15 cellular contexts compared by ENCODE assay signal in genomic region chrX:110743679-110744340, GRCh38. TPM values are rescaled to one million over a fixed set of nuclear protein-coding genes. Genes with fewer than 3 reads are reported as not detected.
DNase-seq lines count a peak whose midpoint lies in the region; ATAC-seq and FAIRE-seq lines count a peak whose summit lies in the region.
"Had no signal": no experiment of that assay in that cellular context is flagged by ENCODE, and none has a peak within 500 bp of the region (broad histone marks: within the 10 kb centered on the region; RNA-seq: fewer than 3 reads in every experiment).

No MANE protein-coding gene starts in this region.

- FAIRE-seq in GM18507 (lab: Jason Lieb, UNC) = peak; percentile 18

- no peak for DNase-seq in GM18507 (ENCODE audit: extremely low spot score, insufficient read length, low read depth)
- DNase-seq in Jurkat, Clone E6-1 (ENCODE audit: low read depth, low spot score) = peak; percentile 8
- peak; percentile 90 for DNase-seq in foreskin melanocyte
- DNase-seq in NCI-H774 (lab: John Stamatoyannopoulos, UW) = no peak
- DNase-seq in DMS 273 treated with DMSO at 0.1 percent for 48 hours (lab: John Stamatoyannopoulos, UW) = no peak
- no peak for DNase-seq in activated naive CD8-positive, alpha-beta T cell treated with anti-CD3 and anti-CD28 coated beads for 36 hours
- no peak for DNase-seq in amygdala (lab: John Stamatoyannopoulos, UW)
- DNase-seq: foreskin keratinocyte; left lung; NCI-H1105; NCI-H526; stimulated activated CD4-positive, alpha-beta T cell treated with anti-CD3 and anti-CD28 coated beads, Interleukin-12 subunit alpha, Interleukin-12 subunit beta, amount 100 ng/mL, for 4 hours had no signal

- H3K27me3 Mint-ChIP-seq in activated naive CD8-positive, alpha-beta T cell treated with anti-CD3 and anti-CD28 coated beads for 36 hours = no peaks in the 10 kb centered on the region

- no peak overlapping the region for H3K4me3 ChIP-seq in Jurkat, Clone E6-1 (ENCODE audit: low read length)
- H3K4me3 ChIP-seq: BLaER1 treated with 17β-estradiol and CSF1 and Interleukin-3, amounts not matched to agents 10 nM and 100 nM; cardiac muscle cell; left lung had no signal

- ATAC-seq in GM21786 (IDR thresholded peaks at IDR 0.05; ENCODE audit: unreplicated experiment) = peak; percentile 73
- ATAC-seq: foreskin keratinocyte, left lung had no signal

- H3K36me3 Mint-ChIP-seq in activated naive CD8-positive, alpha-beta T cell treated with anti-CD3 and anti-CD28 coated beads for 36 hours = no peaks in the 10 kb centered on the region

- no peak overlapping the region for H3K27ac Mint-ChIP-seq in activated naive CD8-positive, alpha-beta T cell treated with anti-CD3 and anti-CD28 coated beads for 36 hours

- no peaks in the 10 kb centered on the region for H3K9me3 Mint-ChIP-seq in activated naive CD8-positive, alpha-beta T cell treated with anti-CD3 and anti-CD28 coated beads for 36 hours

- no peak overlapping the region for H3K4me3 Mint-ChIP-seq in activated naive CD8-positive, alpha-beta T cell treated with anti-CD3 and anti-CD28 coated beads for 36 hours

- H3K4me1 Mint-ChIP-seq in activated naive CD8-positive, alpha-beta T cell treated with anti-CD3 and anti-CD28 coated beads for 36 hours = no peaks in the 10 kb centered on the region

RNA-seq across cellular contexts. Expression of gene CHRDL1, which starts 51.8 kb away (rescaled TPM):
- 9.1 TPM for polyA plus RNA-seq in Jurkat, Clone E6-1 (2012; ENCODE audit: insufficient read depth, insufficient read length)
- not detected for total RNA-seq in activated naive CD8-positive, alpha-beta T cell treated with anti-CD3 and anti-CD28 coated beads for 36 hours
- total RNA-seq: foreskin keratinocyte had no signal
- polyA plus RNA-seq: foreskin keratinocyte had no signal

Comparison
In these comparisons a context has a peak if more than half of its experiments do, and no peak if none do; other contexts are left out.
1. DNase-seq: peak in Jurkat, Clone E6-1 (single experiment) and foreskin melanocyte (single experiment); none in GM18507 (single experiment), NCI-H774 (single experiment), DMS 273 treated with DMSO at 0.1 percent for 48 hours (single experiment), activated naive CD8-positive, alpha-beta T cell treated with anti-CD3 and anti-CD28 coated beads for 36 hours (single experiment) and amygdala (0 of 56).